Comparison of ENCODE assay signal across 22 cellular contexts in genomic region chrX:25125483-25125882, GRCh38.
"Had no signal": no experiment of that assay in that cellular context is flagged by ENCODE, and none has a peak within 500 bp of the region (broad histone marks: within the 10 kb centered on the region; RNA-seq: fewer than 3 reads in every experiment).

No MANE protein-coding gene starts in this region.

- H3K27ac ChIP-seq: RWPE1 had no signal

- H3K9me3 ChIP-seq: MG63 had no signal

- H3K4me3 ChIP-seq: MG63 had no signal

- ATAC-seq: Panc1, PC-3, SK-N-SH treated with all-trans-retinoic acid at 6 μM for 48 hours had no signal

- H3K36me3 ChIP-seq: MG63 had no signal

- H3K27me3 ChIP-seq: MG63 had no signal

- DNase-seq: IMR-90, Karpas-422, KG1, MG63, NCI-H1092 treated with DMSO at 0.1 percent for 48 hours, NCI-H1436, NCI-H187, NCI-H2029, NCI-H2081 treated with DMSO at 0.1 percent for 48 hours, NCI-H2171, NCI-H226, NCI-H446, NCI-H510A, NCI-H524 treated with DMSO at 0.1 percent for 48 hours, NCI-H69, NCI-H774, PC-3, SHP77, T-helper 1 cell had no signal
